In the genomic region with DNA sequence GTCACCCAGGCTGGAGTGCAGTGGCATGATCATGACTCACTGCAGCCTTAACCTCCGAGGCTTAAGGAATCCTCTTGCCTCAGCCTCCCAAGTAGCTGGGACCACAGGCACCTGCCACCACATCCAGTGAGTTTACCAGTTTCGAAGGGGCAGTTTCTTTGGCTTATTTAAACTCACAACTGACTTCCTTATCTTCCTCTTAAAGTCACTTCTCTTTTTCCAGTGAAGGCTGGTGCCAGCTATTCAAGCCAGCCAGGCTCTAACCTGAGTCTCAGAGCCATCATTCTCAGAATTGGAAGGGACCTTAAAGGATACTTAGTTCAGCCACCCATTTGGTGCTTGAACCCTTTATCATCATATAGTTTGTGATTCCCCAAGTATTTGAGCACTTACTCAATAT, we compare ENCODE assay signal across 1 cellular context.
A peak's percentile ranks its signal among the peaks of the same experiment; 100 is the strongest.
TF ChIP-seq lines count a peak whose summit lies in the region.

No MANE protein-coding gene starts in this region.

TF ChIP-seq in HepG2, 621 proteins besides CTCF, POLR2A, EP300 and RAD21:
- no peak for TF ChIP-seq KDM1A (CRISPR knock-in tag; IDR thresholded peaks at IDR 0.05)
- TF ChIP-seq BORCS8-MEF2B (CRISPR knock-in tag; IDR thresholded peaks at IDR 0.05) = no peak
- 0 out of 2 replicates have a peak, but pooled peaks have one; percentile 10 for TF ChIP-seq FOSL2 (CRISPR knock-in tag; IDR thresholded peaks at IDR 0.05)
- TF ChIP-seq, protein P1, sequence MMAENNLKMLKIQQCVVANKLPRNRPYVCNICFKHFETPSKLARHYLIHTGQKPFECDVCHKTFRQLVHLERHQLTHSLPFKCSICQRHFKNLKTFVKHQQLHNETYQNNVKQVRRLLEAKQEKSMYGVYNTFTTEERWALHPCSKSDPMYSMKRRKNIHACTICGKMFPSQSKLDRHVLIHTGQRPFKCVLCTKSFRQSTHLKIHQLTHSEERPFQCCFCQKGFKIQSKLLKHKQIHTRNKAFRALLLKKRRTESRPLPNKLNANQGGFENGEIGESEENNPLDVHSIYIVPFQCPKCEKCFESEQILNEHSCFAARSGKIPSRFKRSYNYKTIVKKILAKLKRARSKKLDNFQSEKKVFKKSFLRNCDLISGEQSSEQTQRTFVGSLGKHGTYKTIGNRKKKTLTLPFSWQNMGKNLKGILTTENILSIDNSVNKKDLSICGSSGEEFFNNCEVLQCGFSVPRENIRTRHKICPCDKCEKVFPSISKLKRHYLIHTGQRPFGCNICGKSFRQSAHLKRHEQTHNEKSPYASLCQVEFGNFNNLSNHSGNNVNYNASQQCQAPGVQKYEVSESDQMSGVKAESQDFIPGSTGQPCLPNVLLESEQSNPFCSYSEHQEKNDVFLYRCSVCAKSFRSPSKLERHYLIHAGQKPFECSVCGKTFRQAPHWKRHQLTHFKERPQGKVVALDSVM (CRISPR knock-in tag; IDR thresholded peaks at IDR 0.05) = peak; percentile 68
- TF ChIP-seq KDM6A (CRISPR knock-in tag; IDR thresholded peaks at IDR 0.05; ENCODE audit: low read depth) = no peak
